Comparison of ENCODE assay signal across 13 cellular contexts in genomic region chr5:163434410-163434866, GRCh38. TPM values are rescaled to one million over a fixed set of nuclear protein-coding genes. Genes with fewer than 3 reads are reported as not detected.
A peak's percentile ranks its signal among the peaks of the same experiment; 100 is the strongest.
DNase-seq lines count a peak whose midpoint lies in the region; ATAC-seq and TF ChIP-seq lines count a peak whose summit lies in the region.
"Had no signal": no experiment of that assay in that cellular context is flagged by ENCODE, and none has a peak within 500 bp of the region (broad histone marks: within the 10 kb centered on the region; RNA-seq: fewer than 3 reads in every experiment).

No MANE protein-coding gene starts in this region.

- H3K36me3 Mint-ChIP-seq in mesothelial cell of epicardium (no peaks in the 10 kb centered on the region), Caco-2 (ENCODE audit: insufficient read depth, unreplicated experiment) (peaks cover 23% of the 10 kb centered on the region)

- in situ Hi-C loops in ACHN (cut with HindIII; ENCODE audit: low pct_ligation_motif_present, low pct_unique_long_range_greater_than_20kb, low sequenced_read_pairs), result no loop called here
- in situ Hi-C loops in brain microvascular endothelial cell (cut with HindIII; ENCODE audit: low pct_ligation_motif_present, low sequenced_read_pairs), result no loop called here

- H3K9me3 ChIP-seq in Caco-2, result no peaks in the 10 kb centered on the region
- H3K9me3 ChIP-seq: breast epithelium, gastrocnemius medialis had no signal

- no peak overlapping the region for H3K4me3 ChIP-seq in brain microvascular endothelial cell (ENCODE audit: low read depth, low read length)
- H3K4me3 ChIP-seq in Caco-2 (ENCODE audit: low read depth, low read length), result no peak overlapping the region
- H3K4me3 ChIP-seq: breast epithelium, gastrocnemius medialis had no signal

- no peak overlapping the region for H3K4me3 Mint-ChIP-seq in mesothelial cell of epicardium
- no peak overlapping the region for H3K4me3 Mint-ChIP-seq in Caco-2 (ENCODE audit: unreplicated experiment)

- H3K27me3 ChIP-seq in brain microvascular endothelial cell (replicated peaks), result no peaks in the 10 kb centered on the region
- no peaks in the 10 kb centered on the region for H3K27me3 ChIP-seq in Caco-2 (replicated peaks; ENCODE audit: control insufficient read depth, insufficient read depth, low read length)
- H3K27me3 ChIP-seq: breast epithelium, gastrocnemius medialis had no signal

- CTCF ChIA-PET in Caco-2 (lab: Charles Lee), result no interaction called here

- 0 out of 2 replicates have a peak, but pooled peaks cover 7% of the 10 kb centered on the region for H3K4me1 ChIP-seq in Caco-2

- H3K9me3 Mint-ChIP-seq in mesothelial cell of epicardium (no peaks in the 10 kb centered on the region), Caco-2 (ENCODE audit: unreplicated experiment) (no peaks in the 10 kb centered on the region)

- DNase-seq in ACHN (peak; percentile 19), HT1080 (ENCODE audit: low read depth) (peak; percentile 36), brain microvascular endothelial cell (peak; percentile 9), mesothelial cell of epicardium (ENCODE audit: low spot score in 2 of 2, unreplicated experiment in 2 of 2) (no peak), AG08395 (ENCODE audit: low spot score) (no peak), Caco-2 (no peak)
- DNase-seq: gastrocnemius medialis, substantia nigra had no signal

- TF ChIP-seq CTCF in brain microvascular endothelial cell (IDR thresholded peaks at IDR 0.05; ENCODE audit: low read depth, low read length, missing control alignments) (no peak), mesothelial cell of epicardium (IDR thresholded peaks at IDR 0.05; ENCODE audit: unreplicated experiment) (no peak), Caco-2 (IDR thresholded peaks at IDR 0.05; ENCODE audit: insufficient read depth in 1 of 2, low read depth in 1 of 2, low read length in 1 of 2, severe bottlenecking in 1 of 2, unreplicated experiment in 1 of 2) (no peak)

- H3K27ac Mint-ChIP-seq in mesothelial cell of epicardium (peak overlapping the region; percentile 88), Caco-2 (ENCODE audit: unreplicated experiment) (no peak overlapping the region)

- no TSS peak for BruUV-seq in Caco-2 (replicated peaks; lab: Mats Ljungman, UMichigan)

- intact Hi-C loops in Caco-2 (cut with micrococcal nuclease; ENCODE audit: unreplicated experiment), result no loop called here

- H3K27me3 Mint-ChIP-seq in mesothelial cell of epicardium (ENCODE audit: low read depth) (no peaks in the 10 kb centered on the region), Caco-2 (ENCODE audit: insufficient read depth, unreplicated experiment) (no peaks in the 10 kb centered on the region)

- H3K36me3 ChIP-seq in brain microvascular endothelial cell (replicated peaks) (peaks cover 4% of the 10 kb centered on the region), Caco-2 (ENCODE audit: control insufficient read depth, insufficient read depth, low read length) (no peaks in the 10 kb centered on the region)
- H3K36me3 ChIP-seq: breast epithelium, gastrocnemius medialis had no signal

- POLR2A ChIA-PET in Caco-2 (lab: Charles Lee), result no interaction called here

- H3K27ac ChIP-seq in brain microvascular endothelial cell, result no peak overlapping the region
- H3K27ac ChIP-seq: C4-2B, gastrocnemius medialis, KMS-11 had no signal

- H3K4me1 Mint-ChIP-seq in mesothelial cell of epicardium, result peaks cover 27% of the 10 kb centered on the region
- peaks cover 8% of the 10 kb centered on the region for H3K4me1 Mint-ChIP-seq in Caco-2 (ENCODE audit: low read depth, unreplicated experiment)

- ATAC-seq in GM21528 (IDR thresholded peaks at IDR 0.05; ENCODE audit: low FRiP score, unreplicated experiment), result no peak
- ATAC-seq in GM18520 (IDR thresholded peaks at IDR 0.05; ENCODE audit: unreplicated experiment), result no peak
- ATAC-seq: gastrocnemius medialis had no signal

RNA-seq across cellular contexts. Expression of gene CCNG1, which starts 3.0 kb away (rescaled TPM):
- total RNA-seq in HT1080 (2014; rRNA removed; shearing (Covaris generic)), result 93.4 and 100 TPM in 2 replicates
- 140 and 169 TPM in 2 replicates for polyA plus RNA-seq in HT1080 (2015; cell fraction: cytosol; rRNA removed)
- polyA plus RNA-seq in HT1080 (2015; cell fraction: nucleus; rRNA removed), result 104 and 113 TPM in 2 replicates
- total RNA-seq in mesothelial cell of epicardium (229 to 243 TPM (median 230 TPM) in 3 replicates), Caco-2 (2022) (175 and 181 TPM in 2 replicates)

RNA-seq across cellular contexts. Expression of gene NUDCD2, which starts 25.5 kb away (rescaled TPM):
- 23.2 and 27.6 TPM in 2 replicates for total RNA-seq in HT1080 (2014; rRNA removed; shearing (Covaris generic))
- 11.1 and 14.0 TPM in 2 replicates for polyA plus RNA-seq in HT1080 (2015; cell fraction: cytosol; rRNA removed)
- polyA plus RNA-seq in HT1080 (2015; cell fraction: nucleus; rRNA removed), result 13.9 and 15.8 TPM in 2 replicates
- total RNA-seq in mesothelial cell of epicardium, result 32.1 to 37.2 TPM (median 34.4 TPM) in 3 replicates
- 50.0 and 50.9 TPM in 2 replicates for total RNA-seq in Caco-2 (2022)

RNA-seq across cellular contexts. Expression of gene HMMR, which starts 26.0 kb away (rescaled TPM):
- 67.6 and 71.2 TPM in 2 replicates for total RNA-seq in HT1080 (2014; rRNA removed; shearing (Covaris generic))
- 57.2 and 65.5 TPM in 2 replicates for polyA plus RNA-seq in HT1080 (2015; cell fraction: cytosol; rRNA removed)
- polyA plus RNA-seq in HT1080 (2015; cell fraction: nucleus; rRNA removed), result 134 and 140 TPM in 2 replicates
- total RNA-seq in mesothelial cell of epicardium (8.7 to 9.8 TPM (median 9.4 TPM) in 3 replicates), Caco-2 (2022) (61.1 and 64.2 TPM in 2 replicates)

Comparison
In these comparisons a context has a peak if more than half of its experiments do, and no peak if none do; other contexts are left out.
1. DNase-seq: peak in ACHN (single experiment), HT1080 (single experiment) and brain microvascular endothelial cell (single experiment); none in mesothelial cell of epicardium (0 of 2), AG08395 (single experiment) and Caco-2 (0 of 2).